ENCODE assay signal across 26 cellular contexts in genomic region chr6:163994566-163994965, GRCh38.
"Had no signal": no experiment of that assay in that cellular context is flagged by ENCODE, and none has a peak within 500 bp of the region (broad histone marks: within the 10 kb centered on the region; RNA-seq: fewer than 3 reads in every experiment).

No MANE protein-coding gene starts in this region.

- H3K36me3 ChIP-seq: adrenal gland had no signal

- H3K27ac Mint-ChIP-seq: activated CD8-positive, alpha-beta T cell treated with anti-CD3 and anti-CD28 coated beads for 36 hours; activated naive CD8-positive, alpha-beta T cell treated with anti-CD3 and anti-CD28 coated beads, Interleukin-2, amount 10 ng/mL, durations not matched to agents 7 days and 5 days had no signal

- H3K27me3 ChIP-seq: adrenal gland, body of pancreas had no signal

- FAIRE-seq: K562 had no signal

- H3K27ac ChIP-seq: adrenal gland, body of pancreas, VCaP had no signal

- H3K4me2 ChIP-seq: SK-N-SH had no signal

- H3K4me1 Mint-ChIP-seq: activated naive CD8-positive, alpha-beta T cell treated with anti-CD3 and anti-CD28 coated beads, Interleukin-2, amount 10 ng/mL, durations not matched to agents 7 days and 5 days had no signal

- H3K4me3 ChIP-seq: adrenal gland, body of pancreas, K562 had no signal

- H3K27me3 Mint-ChIP-seq: activated CD8-positive, alpha-beta T cell treated with anti-CD3 and anti-CD28 coated beads for 36 hours; activated naive CD8-positive, alpha-beta T cell treated with anti-CD3 and anti-CD28 coated beads, Interleukin-2, amount 10 ng/mL, durations not matched to agents 7 days and 5 days had no signal

- H3K36me3 Mint-ChIP-seq: activated naive CD8-positive, alpha-beta T cell treated with anti-CD3 and anti-CD28 coated beads, Interleukin-2, amount 10 ng/mL, durations not matched to agents 7 days and 5 days had no signal

- ATAC-seq: activated CD8-positive, alpha-beta T cell treated with anti-CD3 and anti-CD28 coated beads for 36 hours; body of pancreas; K562; Panc1; Right ventricle myocardium inferior had no signal

- H3K4me3 Mint-ChIP-seq: activated CD8-positive, alpha-beta T cell treated with anti-CD3 and anti-CD28 coated beads for 36 hours; activated naive CD8-positive, alpha-beta T cell treated with anti-CD3 and anti-CD28 coated beads, Interleukin-2, amount 10 ng/mL, durations not matched to agents 7 days and 5 days had no signal

- DNase-seq: activated CD4-positive, alpha-beta T cell treated with anti-CD3 and anti-CD28 coated beads for 4 hours; activated CD8-positive, alpha-beta memory T cell treated with anti-CD3 and anti-CD28 coated beads, Interleukin-2, amount 50 U/mL, for 48 hours; activated CD8-positive, alpha-beta T cell treated with anti-CD3 and anti-CD28 coated beads for 36 hours; activated naive CD4-positive, alpha-beta T cell treated with anti-CD3 and anti-CD28 coated beads, Interleukin-2, amount 50 U/mL, for 16 hours; activated naive CD8-positive, alpha-beta T cell treated with anti-CD3 and anti-CD28 coated beads, Interleukin-2, amount 10 ng/mL, durations not matched to agents 7 days and 5 days; activated T-cell treated with anti-CD3 and anti-CD28 coated beads, Interleukin-2, amount 50 U/mL, for 1 hour; adrenal gland; anterior cingulate cortex; body of pancreas; Karpas-422; MM.1S; NCI-H1105; NCI-H1436; NCI-H1694 treated with DMSO at 0.1 percent for 48 hours; NCI-H2081; NCI-H526; NCI-H774; NK-92 treated with Interleukin-12 subunit alpha and Interleukin-12 subunit beta, amount 100 ng/mL, for 24 hours; OCI-M1; RPMI8226; SK-N-SH; T-helper 1 cell had no signal

- H3K4me1 ChIP-seq: adrenal gland, body of pancreas had no signal

- H3K9me3 Mint-ChIP-seq: activated CD8-positive, alpha-beta T cell treated with anti-CD3 and anti-CD28 coated beads for 36 hours; activated naive CD8-positive, alpha-beta T cell treated with anti-CD3 and anti-CD28 coated beads, Interleukin-2, amount 10 ng/mL, durations not matched to agents 7 days and 5 days had no signal

- H3K9me3 ChIP-seq: adrenal gland, body of pancreas, SK-N-SH had no signal

- H3K9ac ChIP-seq: SK-N-SH had no signal
